ENCODE assay signal across 1 cellular context in genomic region chr17:29597361-29598172, GRCh38.
TF ChIP-seq lines count a peak whose summit lies in the region.

No MANE protein-coding gene starts in this region.

TF ChIP-seq in HepG2, 621 proteins besides CTCF, POLR2A, EP300 and RAD21:
- TF ChIP-seq ZNF263 (CRISPR knock-in tag; IDR thresholded peaks at IDR 0.05): peak; percentile 47; the same call in 1 of the 2 replicates
- no peak for TF ChIP-seq FOXP1 (IDR thresholded peaks at IDR 0.05)
- no peak for TF ChIP-seq FOXP1 (CRISPR knock-in tag; IDR thresholded peaks at IDR 0.05)
